ENCODE assay signal across 16 cellular contexts in genomic region chr16:13906426-13907089, GRCh38. TPM values are rescaled to one million over a fixed set of nuclear protein-coding genes. Genes with fewer than 3 reads are reported as not detected.
A peak's percentile ranks its signal among the peaks of the same experiment; 100 is the strongest.
DNase-seq lines count a peak whose midpoint lies in the region; ATAC-seq and TF ChIP-seq lines count a peak whose summit lies in the region.
"Had no signal": no experiment of that assay in that cellular context is flagged by ENCODE, and none has a peak within 500 bp of the region (broad histone marks: within the 10 kb centered on the region; RNA-seq: fewer than 3 reads in every experiment).

No MANE protein-coding gene starts in this region.

- H3K27ac Mint-ChIP-seq in activated CD8-positive, alpha-beta memory T cell treated with anti-CD3 and anti-CD28 coated beads, Interleukin-2, amount 10 ng/mL, durations not matched to agents 7 days and 5 days: no peak overlapping the region
- H3K27ac Mint-ChIP-seq: activated CD8-positive, alpha-beta T cell treated with anti-CD3 and anti-CD28 coated beads, Interleukin-2, amount 10 ng/mL, durations not matched to agents 7 days and 5 days had no signal

- H3K27me3 ChIP-seq in BE2C (peaks cover 21% of the 10 kb centered on the region), KMS-11 (ENCODE audit: insufficient read depth, low read depth) (no peaks in the 10 kb centered on the region), esophagus muscularis mucosa (no peaks in the 10 kb centered on the region)

- CTCF ChIA-PET in OCI-LY7 (lab: Charles Lee; ENCODE audit: unreplicated experiment): interaction anchor here (1.0 kb wide), 1 partner anchor 13 kb away, joined by 5 read pairs; the partner anchor contains the start of gene ERCC4
- CTCF ChIA-PET in GM10248 (lab: Yijun Ruan, JAX): interaction anchor here (1.0 to 6.9 kb wide), 4 partner anchors 11 to 28 kb away, joined by 3 to 43 read pairs (median 4); partner anchors contain the start of gene ERCC4
- CTCF ChIA-PET in activated CD8-positive, alpha-beta memory T cell treated with anti-CD3 and anti-CD28 coated beads, Interleukin-2, amount 10 ng/mL, durations not matched to agents 7 days and 5 days (lab: Charles Lee): interaction anchor here (1.6 to 4.7 kb wide), 2 partner anchors 9 to 12 kb away, joined by 5 to 31 read pairs; partner anchors contain the start of gene ERCC4

- H3K9ac ChIP-seq in KMS-11: no peak overlapping the region

- no peaks in the 10 kb centered on the region for H3K9me3 Mint-ChIP-seq in activated CD8-positive, alpha-beta memory T cell treated with anti-CD3 and anti-CD28 coated beads, Interleukin-2, amount 10 ng/mL, durations not matched to agents 7 days and 5 days (ENCODE audit: low read depth)

- BruUV-seq in OCI-LY7 (replicated peaks; lab: Mats Ljungman, UMichigan): no TSS peak

- H3K4me1 ChIP-seq in BE2C (peaks cover 5% of the 10 kb centered on the region; the same call in 1 of the 2 replicates), KMS-11 (ENCODE audit: low read depth, poor library complexity, severe bottlenecking) (peaks cover 54% of the 10 kb centered on the region), OCI-LY7 (ENCODE audit: insufficient read depth, low read length, poor library complexity, severe bottlenecking) (no peaks in the 10 kb centered on the region), esophagus muscularis mucosa (peaks cover 8 to 52% (median 39%) of the 10 kb centered on the region in 4 donors)

- TF ChIP-seq POLR2A in esophagus muscularis mucosa (IDR thresholded peaks at IDR 0.05; ENCODE audit: low read depth): no peak

- peak; percentile 26 for DNase-seq in BE2C
- DNase-seq in OCI-LY7 (ENCODE audit: low spot score): peak; percentile 37
- DNase-seq in esophagus muscularis mucosa (ENCODE audit: extremely low spot score): peak; percentile 72
- DNase-seq in GM10248 (ENCODE audit: extremely low spot score): no peak
- no peak for DNase-seq in occipital lobe (lab: John Stamatoyannopoulos, UW)
- no peak for DNase-seq in activated CD8-positive, alpha-beta memory T cell treated with anti-CD3 and anti-CD28 coated beads, Interleukin-2, amount 10 ng/mL, durations not matched to agents 7 days and 5 days
- DNase-seq: activated CD8-positive, alpha-beta T cell treated with anti-CD3 and anti-CD28 coated beads, Interleukin-2, amount 10 ng/mL, durations not matched to agents 7 days and 5 days; cerebellar nuclear complex; foreskin melanocyte; NCI-H1930; NCI-H526; SHP77 treated with DMSO at 0.1 percent for 48 hours; stimulated activated CD8-positive, alpha-beta memory T cell treated with anti-CD3 and anti-CD28 coated beads, Interleukin-4, amount 100 ng/mL, for 48 hours had no signal

- whole genome bisulfite sequencing in esophagus muscularis mucosa: 82% methylated on average over 8 of the region's 8 CpGs

- no peaks in the 10 kb centered on the region for H3K36me3 Mint-ChIP-seq in activated CD8-positive, alpha-beta memory T cell treated with anti-CD3 and anti-CD28 coated beads, Interleukin-2, amount 10 ng/mL, durations not matched to agents 7 days and 5 days

- no peaks in the 10 kb centered on the region for H4K20me1 ChIP-seq in KMS-11 (ENCODE audit: insufficient read depth)
- H4K20me1 ChIP-seq in OCI-LY7 (ENCODE audit: insufficient read depth, low read length): no peaks in the 10 kb centered on the region

- H3K9me3 ChIP-seq in BE2C (no peaks in the 10 kb centered on the region), OCI-LY7 (ENCODE audit: low read length) (peaks cover 2% of the 10 kb centered on the region), esophagus muscularis mucosa (peaks cover 0 to under 1% (median 0%) of the 10 kb centered on the region in 4 donors)

- H2AFZ ChIP-seq in KMS-11 (ENCODE audit: low read depth) (no peak overlapping the region; the same call in 1 of the 2 replicates), OCI-LY7 (ENCODE audit: low read length) (no peak overlapping the region; the same call in 1 of the 2 replicates)

- H3K36me3 ChIP-seq in BE2C (no peaks in the 10 kb centered on the region), KMS-11 (ENCODE audit: insufficient read depth) (no peaks in the 10 kb centered on the region), OCI-LY7 (ENCODE audit: insufficient read depth, low read length) (no peaks in the 10 kb centered on the region), esophagus muscularis mucosa (no peaks in the 10 kb centered on the region)

- H3K4me3 Mint-ChIP-seq in activated CD8-positive, alpha-beta memory T cell treated with anti-CD3 and anti-CD28 coated beads, Interleukin-2, amount 10 ng/mL, durations not matched to agents 7 days and 5 days: no peak overlapping the region
- H3K4me3 Mint-ChIP-seq: activated CD8-positive, alpha-beta T cell treated with anti-CD3 and anti-CD28 coated beads, Interleukin-2, amount 10 ng/mL, durations not matched to agents 7 days and 5 days; nephron had no signal

- H3K27me3 Mint-ChIP-seq in activated CD8-positive, alpha-beta memory T cell treated with anti-CD3 and anti-CD28 coated beads, Interleukin-2, amount 10 ng/mL, durations not matched to agents 7 days and 5 days: peaks cover 14% of the 10 kb centered on the region

- H3K27ac ChIP-seq in KMS-11: no peak overlapping the region
- no peak overlapping the region for H3K27ac ChIP-seq in OCI-LY7 (ENCODE audit: low read depth, low read length, poor library complexity, severe bottlenecking)
- H3K27ac ChIP-seq in esophagus muscularis mucosa (replicated peaks in 1 of 4): peak overlapping the region in 1 of 4 donors; percentile 18

- intact Hi-C loops in OCI-LY7 (cut with micrococcal nuclease; ENCODE audit: unreplicated experiment): no loop called here
- intact Hi-C loops in esophagus muscularis mucosa (cut with DNase I): no loop called here

- POLR2A ChIA-PET in OCI-LY7 (lab: Charles Lee): interaction anchor here (0.6 kb wide), 2 partner anchors 12 kb away, joined by 3 to 7 read pairs; no protein-coding TSS in a partner anchor
- POLR2A ChIA-PET in GM10248 (lab: Yijun Ruan, JAX): no interaction called here

- peak overlapping the region; percentile 13; the same call in 1 of the 2 replicates for H3K4me3 ChIP-seq in BE2C (ENCODE audit: low read depth, low read length)
- H3K4me3 ChIP-seq in KMS-11 (IDR thresholded peaks at IDR 0.05; ENCODE audit: insufficient read depth, low read depth, low read length): no peak overlapping the region
- no peak overlapping the region for H3K4me3 ChIP-seq in OCI-LY7 (ENCODE audit: low read depth, low read length, poor library complexity, severe bottlenecking)
- H3K4me3 ChIP-seq in esophagus muscularis mucosa: no peak overlapping the region

- TF ChIP-seq EP300 in esophagus muscularis mucosa (IDR thresholded peaks at IDR 0.05): no peak

- peaks cover 5% of the 10 kb centered on the region for H3K4me1 Mint-ChIP-seq in activated CD8-positive, alpha-beta memory T cell treated with anti-CD3 and anti-CD28 coated beads, Interleukin-2, amount 10 ng/mL, durations not matched to agents 7 days and 5 days

- H3K9me2 ChIP-seq in OCI-LY7 (ENCODE audit: insufficient read depth, low read length): no peaks in the 10 kb centered on the region

- peak overlapping the region; percentile 22; the same call in 1 of the 2 replicates for H3K4me2 ChIP-seq in KMS-11
- H3K4me2 ChIP-seq in OCI-LY7 (ENCODE audit: low read length): peak overlapping the region; percentile 26; the same call in 1 of the 2 replicates

- no peaks in the 10 kb centered on the region for H3K79me2 ChIP-seq in KMS-11 (ENCODE audit: insufficient read depth, low read depth)
- H3K79me2 ChIP-seq in OCI-LY7 (ENCODE audit: insufficient read depth, low read depth, low read length): no peaks in the 10 kb centered on the region

- no peak for ATAC-seq in HG03039 (IDR thresholded peaks at IDR 0.05; ENCODE audit: unreplicated experiment)
- no peak for ATAC-seq in activated CD8-positive, alpha-beta memory T cell treated with anti-CD3 and anti-CD28 coated beads, Interleukin-2, amount 10 ng/mL, durations not matched to agents 7 days and 5 days
- ATAC-seq: activated CD8-positive, alpha-beta T cell treated with anti-CD3 and anti-CD28 coated beads, Interleukin-2, amount 10 ng/mL, durations not matched to agents 7 days and 5 days had no signal

- no peak for TF ChIP-seq CTCF in BE2C (IDR thresholded peaks at IDR 0.05; ENCODE audit: low read depth, low read length)
- no peak for TF ChIP-seq CTCF in KMS-11 (conservative IDR thresholded peaks at IDR 0.05; ENCODE audit: low read depth, low read length)
- no peak for TF ChIP-seq CTCF in OCI-LY7 (conservative IDR thresholded peaks at IDR 0.05; ENCODE audit: low read length)
- TF ChIP-seq CTCF in esophagus muscularis mucosa (IDR thresholded peaks at IDR 0.05): no peak
- no peak for TF ChIP-seq CTCF in GM10248 (IDR thresholded peaks at IDR 0.05; ENCODE audit: control extremely low read depth, extremely low read depth, low read depth, missing control alignments)

RNA-seq across cellular contexts. Expression of gene ERCC4, which starts 13.4 kb away (rescaled TPM):
- polyA plus RNA-seq in BE2C (2012; ENCODE audit: insufficient read depth, insufficient read length, low read depth): 3.6 TPM
- total RNA-seq in OCI-LY7 (2014; rRNA removed; shearing (Covaris generic)): 7.3 TPM in 2 replicates
- total RNA-seq in OCI-LY7 (2022): 20.8 and 21.6 TPM in 2 replicates
- 1 to 10 TPM; 4.6 to 10.0 (median 8.6) TPM for total RNA-seq in esophagus muscularis mucosa
- total RNA-seq in occipital lobe: 15.4 TPM
- total RNA-seq in activated CD8-positive, alpha-beta memory T cell treated with anti-CD3 and anti-CD28 coated beads, Interleukin-2, amount 10 ng/mL, durations not matched to agents 7 days and 5 days: 10 to 100 TPM; 12.6 to 13.1 TPM

Comparison
In these comparisons a context has a peak if more than half of its experiments do, and no peak if none do; other contexts are left out.
1. DNase-seq: peak in BE2C (single experiment), OCI-LY7 (single experiment) and esophagus muscularis mucosa (single experiment); none in GM10248 (single experiment), occipital lobe (single experiment) and activated CD8-positive, alpha-beta memory T cell treated with anti-CD3 and anti-CD28 coated beads, Interleukin-2, amount 10 ng/mL, durations not matched to agents 7 days and 5 days (single experiment).